In genomic region chr12:132593071-132593470, GRCh38 we compare ENCODE assay signal across 1 cellular context.
TF ChIP-seq lines count a peak whose summit lies in the region.

No MANE protein-coding gene starts in this region.

TF ChIP-seq in HepG2, 621 proteins besides CTCF, POLR2A, EP300 and RAD21:
- no peak for TF ChIP-seq ZC3H13 (CRISPR knock-in tag; IDR thresholded peaks at IDR 0.05)
- no peak for TF ChIP-seq HDAC2 (CRISPR knock-in tag; IDR thresholded peaks at IDR 0.05)
- no peak for TF ChIP-seq ZNF251 (CRISPR knock-in tag; IDR thresholded peaks at IDR 0.05)
- TF ChIP-seq PPARG (CRISPR knock-in tag; conservative IDR thresholded peaks at IDR 0.05): no peak
- no peak for TF ChIP-seq ISX (CRISPR knock-in tag; conservative IDR thresholded peaks at IDR 0.05)
- TF ChIP-seq ZNF513 (CRISPR knock-in tag; conservative IDR thresholded peaks at IDR 0.05): no peak
- no peak for TF ChIP-seq HES4 (CRISPR knock-in tag; IDR thresholded peaks at IDR 0.05; ENCODE audit: borderline replicate concordance)
- no peak for TF ChIP-seq MAFF (IDR thresholded peaks at IDR 0.05; ENCODE audit: low read depth, low read length)
- no peak for TF ChIP-seq HOXA5 (CRISPR knock-in tag; IDR thresholded peaks at IDR 0.05)
- no peak for TF ChIP-seq DMTF1 (CRISPR knock-in tag; IDR thresholded peaks at IDR 0.05)
- no peak for TF ChIP-seq E2F5 (CRISPR knock-in tag; conservative IDR thresholded peaks at IDR 0.05)
- TF ChIP-seq ZNF460 (CRISPR knock-in tag; IDR thresholded peaks at IDR 0.05; ENCODE audit: borderline replicate concordance): no peak
- TF ChIP-seq SIN3B (IDR thresholded peaks at IDR 0.05; ENCODE audit: low read length): no peak
- no peak for TF ChIP-seq NR1H2 (CRISPR knock-in tag; IDR thresholded peaks at IDR 0.05; ENCODE audit: borderline replicate concordance, low read depth)
- no peak for TF ChIP-seq TRAFD1 (CRISPR knock-in tag; IDR thresholded peaks at IDR 0.05; ENCODE audit: borderline replicate concordance)
- no peak for TF ChIP-seq ZNF124 (CRISPR knock-in tag; IDR thresholded peaks at IDR 0.05)
- no peak for TF ChIP-seq ZBTB7A (CRISPR knock-in tag; IDR thresholded peaks at IDR 0.05)
- TF ChIP-seq ZNF569 (CRISPR knock-in tag; IDR thresholded peaks at IDR 0.05; ENCODE audit: borderline replicate concordance): no peak
- TF ChIP-seq ZNF597 (CRISPR knock-in tag; IDR thresholded peaks at IDR 0.05): no peak
